14 cellular contexts compared by ENCODE assay signal in the genomic region with DNA sequence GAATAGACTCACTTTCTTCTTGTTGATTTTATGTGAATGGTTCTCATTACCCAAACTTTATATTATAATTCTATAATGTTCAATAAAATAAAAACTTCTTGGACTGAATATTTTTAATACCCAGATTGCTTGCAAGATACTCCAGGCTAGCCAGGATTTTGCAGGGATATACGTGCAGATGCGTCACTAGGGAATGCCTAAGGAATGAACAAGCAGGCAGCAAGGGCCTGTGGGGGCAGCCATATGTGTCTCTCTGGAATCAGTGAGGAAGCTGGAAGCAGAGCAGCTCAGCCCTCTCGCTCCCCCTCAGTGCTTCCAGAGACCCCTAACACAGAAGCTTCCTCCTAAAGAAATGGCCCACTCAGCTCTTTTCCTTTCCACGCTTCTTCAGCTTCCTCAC.
DNase-seq lines count a peak whose midpoint lies in the region; ATAC-seq and TF ChIP-seq lines count a peak whose summit lies in the region.
"Had no signal": no experiment of that assay in that cellular context is flagged by ENCODE, and none has a peak within 500 bp of the region (broad histone marks: within the 10 kb centered on the region; RNA-seq: fewer than 3 reads in every experiment).

No MANE protein-coding gene starts in this region.

- H3K27ac ChIP-seq in IMR-90 (ENCODE audit: insufficient read depth, low read length) (no peak overlapping the region), smooth muscle cell (ENCODE audit: low read depth) (no peak overlapping the region), transverse colon (no peak overlapping the region)
- H3K27ac ChIP-seq: C4-2B had no signal

- dilution Hi-C loops in IMR-90 (cut with HindIII; ENCODE audit: low sequenced_read_pairs, unreplicated experiment) = no loop called here

- H3K4me3 ChIP-seq in IMR-90 (ENCODE audit: insufficient read depth, low read depth, low read length) = no peak overlapping the region
- no peak overlapping the region for H3K4me3 ChIP-seq in fibroblast of mammary gland (ENCODE audit: control insufficient read depth, low read depth, low read length)
- no peak overlapping the region for H3K4me3 ChIP-seq in smooth muscle cell
- no peak overlapping the region for H3K4me3 ChIP-seq in transverse colon
- H3K4me3 ChIP-seq: GM12878 had no signal

- H3K14ac ChIP-seq in IMR-90 (replicated peaks; ENCODE audit: low read depth, low read length) = 0 out of 2 replicates have a peak overlapping the region, but pooled peaks have one; percentile 65

- BruUV-seq in IMR-90 (replicated peaks; lab: Mats Ljungman, UMichigan) = no TSS peak

- ATAC-seq in IMR-90 (ENCODE audit: low read depth) = no peak
- ATAC-seq: GM12878 had no signal

- CTCF ChIA-PET in IMR-90 (lab: Yijun Ruan, JAX) = no interaction called here

- H4K8ac ChIP-seq in IMR-90 (ENCODE audit: low read depth in 2 of 2, low read length in 2 of 2) = no peak overlapping the region

- no peak overlapping the region for H3K18ac ChIP-seq in IMR-90 (ENCODE audit: low read depth, low read length)

- H3K4me2 ChIP-seq in IMR-90 (ENCODE audit: low read depth, low read length) (no peak overlapping the region), smooth muscle cell (no peak overlapping the region)

- H3K9ac ChIP-seq in IMR-90 (ENCODE audit: low read depth, low read length) (no peak overlapping the region), smooth muscle cell (ENCODE audit: low read depth) (no peak overlapping the region)

- TF ChIP-seq POLR2A in IMR-90 (IDR thresholded peaks at IDR 0.05; ENCODE audit: low read depth, low read length) = no peak
- TF ChIP-seq POLR2A in transverse colon (IDR thresholded peaks at IDR 0.05) = no peak

- TF ChIP-seq EP300 in transverse colon (IDR thresholded peaks at IDR 0.05; ENCODE audit: low read depth) = no peak

- H3K79me2 ChIP-seq in smooth muscle cell (ENCODE audit: low read depth) = no peaks in the 10 kb centered on the region

- H2AFZ ChIP-seq in IMR-90 (replicated peaks; ENCODE audit: low read length, poor library complexity) (no peak overlapping the region), smooth muscle cell (ENCODE audit: low read depth) (peak overlapping the region; percentile 37)

- no peaks in the 10 kb centered on the region for H3K27me3 ChIP-seq in IMR-90 (ENCODE audit: control insufficient read depth, insufficient read depth, low read length)
- no peaks in the 10 kb centered on the region for H3K27me3 ChIP-seq in smooth muscle cell (ENCODE audit: low read depth)
- H3K27me3 ChIP-seq in transverse colon = no peaks in the 10 kb centered on the region
- H3K27me3 ChIP-seq: BE2C had no signal

- POLR2A ChIA-PET in IMR-90 (lab: Charles Lee; ENCODE audit: unreplicated experiment) = no interaction called here

- no peak for TF ChIP-seq RAD21 in IMR-90 (IDR thresholded peaks at IDR 0.05; ENCODE audit: low read length)

- H4K5ac ChIP-seq in IMR-90 (ENCODE audit: low read depth, low read length) = no peak overlapping the region

- DNase-seq in EH (ENCODE audit: low read depth) (peak; percentile 82), IMR-90 (peak; percentile 73), fibroblast of mammary gland (ENCODE audit: low read depth) (peak; percentile 44), smooth muscle cell (lab: John Stamatoyannopoulos, UW; ENCODE audit: unreplicated experiment) (no peak), transverse colon (no peak), DMS79 (lab: John Stamatoyannopoulos, UW) (no peak), NCI-H1092 (lab: John Stamatoyannopoulos, UW) (no peak)
- DNase-seq: BE2C; CD4-positive, alpha-beta memory T cell; DMS153; DND-41; H7 had no signal

- no peak overlapping the region for H2AK9ac ChIP-seq in IMR-90 (replicated peaks; ENCODE audit: low read depth, low read length, poor library complexity)

- TF ChIP-seq CTCF in IMR-90 (conservative IDR thresholded peaks at IDR 0.05; ENCODE audit: low read depth, low read length) (no peak), fibroblast of mammary gland (conservative IDR thresholded peaks at IDR 0.05; ENCODE audit: control insufficient read depth, insufficient read depth, low read depth, low read length) (no peak), smooth muscle cell (IDR thresholded peaks at IDR 0.05; ENCODE audit: borderline replicate concordance, insufficient read depth, poor library complexity, severe bottlenecking) (no peak), transverse colon (IDR thresholded peaks at IDR 0.05) (no peak)

- 0 out of 2 replicates have a peak, but pooled peaks cover 2% of the 10 kb centered on the region for H3K9me1 ChIP-seq in IMR-90 (ENCODE audit: insufficient read depth, low read length)

- 0 out of 2 replicates have a peak overlapping the region, but pooled peaks have one; percentile 34 for H3K23ac ChIP-seq in IMR-90 (ENCODE audit: low read depth, low read length)

- H3K36me3 ChIP-seq in IMR-90 (ENCODE audit: control insufficient read depth, insufficient read depth, low read length) (no peaks in the 10 kb centered on the region), smooth muscle cell (ENCODE audit: low read depth) (no peaks in the 10 kb centered on the region), transverse colon (no peaks in the 10 kb centered on the region)
- H3K36me3 ChIP-seq: BE2C had no signal

- in situ Hi-C loops in IMR-90 (cut with MboI; ENCODE audit: low sequenced_read_pairs) = no loop called here
- in situ Hi-C loops in transverse colon (cut with MboI; ENCODE audit: low pct_ligation_motif_present in 1 of 4, low pct_unique_long_range_greater_than_20kb in 1 of 4, low sequenced_read_pairs in 3 of 4) = no loop called here

- peaks cover 7% of the 10 kb centered on the region; the same call in 1 of the 2 replicates for H3K4me1 ChIP-seq in IMR-90 (ENCODE audit: control insufficient read depth, insufficient read depth, low read length)
- H3K4me1 ChIP-seq in smooth muscle cell (ENCODE audit: low read depth) = no peaks in the 10 kb centered on the region
- no peaks in the 10 kb centered on the region for H3K4me1 ChIP-seq in transverse colon
- H3K4me1 ChIP-seq: BE2C had no signal

- H3F3A ChIP-seq in smooth muscle cell (ENCODE audit: low read depth) = no peaks in the 10 kb centered on the region

- H3K4ac ChIP-seq in IMR-90 (ENCODE audit: low read depth, low read length) = peak overlapping the region; percentile 56; the same call in 1 of the 2 replicates

- no peak overlapping the region for H3K56ac ChIP-seq in IMR-90 (ENCODE audit: extremely low read depth, insufficient read depth, low read length)

- no peak overlapping the region for H4K91ac ChIP-seq in IMR-90 (ENCODE audit: insufficient read depth, low read depth, low read length)

- H3K9me3 ChIP-seq in IMR-90 (ENCODE audit: control insufficient read depth, insufficient read depth, low read length) (peaks cover 2% of the 10 kb centered on the region; the same call in 1 of the 2 replicates), smooth muscle cell (replicated peaks; ENCODE audit: low read depth) (no peaks in the 10 kb centered on the region), transverse colon (no peaks in the 10 kb centered on the region)
- H3K9me3 ChIP-seq: BE2C had no signal

- H4K20me1 ChIP-seq in IMR-90 (ENCODE audit: insufficient read depth, low read length) (no peaks in the 10 kb centered on the region), smooth muscle cell (ENCODE audit: low read depth) (no peaks in the 10 kb centered on the region)

- no CpG with 5 or more reads among the region's 4 CpGs for WGBS in IMR-90 (ENCODE audit: extremely low coverage in 2 of 2, insufficient read length in 1 of 2), 2 experiments
- WGBS in smooth muscle cell (ENCODE audit: low lambda C conversion rate) = 68% methylated on average over 4 of the region's 4 CpGs
- 84 to 89% methylated on average over 4 of the region's 4 CpGs for WGBS in transverse colon (ENCODE audit: low coverage in 1 of 2), 2 donors

- H2BK15ac ChIP-seq in IMR-90 (ENCODE audit: low read depth, low read length) = no peak overlapping the region

- H2BK5ac ChIP-seq in IMR-90 (ENCODE audit: low read depth, low read length, poor library complexity, severe bottlenecking) = peak overlapping the region; percentile 60

- no peaks in the 10 kb centered on the region for H3K79me1 ChIP-seq in IMR-90 (ENCODE audit: low read depth in 1 of 2, low read length in 2 of 2)

- peak overlapping the region; percentile 73; the same call in 1 of the 2 replicates for H2BK20ac ChIP-seq in IMR-90 (ENCODE audit: low read depth, low read length)

- H2BK120ac ChIP-seq in IMR-90 (ENCODE audit: low read depth, low read length) = peak overlapping the region; percentile 76; the same call in 1 of the 2 replicates

- intact Hi-C loops in IMR-90 (cut with micrococcal nuclease) (no loop called here), transverse colon (cut with DNase I; ENCODE audit: low total_unique reads) (no loop called here)

- H2AK5ac ChIP-seq in IMR-90 (ENCODE audit: low read depth, low read length) = no peak overlapping the region

TF ChIP-seq in IMR-90, 13 proteins besides CTCF, POLR2A, EP300 and RAD21:
- no peak for TF ChIP-seq USF2 (IDR thresholded peaks at IDR 0.05; ENCODE audit: low read depth, low read length)
- TF ChIP-seq RCOR1 (IDR thresholded peaks at IDR 0.05; ENCODE audit: insufficient replicate concordance, low read length) = no peak
- TF ChIP-seq SMC3 (IDR thresholded peaks at IDR 0.05; ENCODE audit: low read depth, low read length) = no peak
- no peak for TF ChIP-seq MXI1 (IDR thresholded peaks at IDR 0.05; ENCODE audit: borderline replicate concordance, low read depth, low read length)
- no peak for TF ChIP-seq NFE2L2 (IDR thresholded peaks at IDR 0.05; ENCODE audit: low read depth, low read length)
- no peak for TF ChIP-seq RFX5 (IDR thresholded peaks at IDR 0.05; ENCODE audit: low read depth, low read length)
- no peak for TF ChIP-seq BHLHE40 (IDR thresholded peaks at IDR 0.05; ENCODE audit: low read depth, low read length)
- TF ChIP-seq MAFK (IDR thresholded peaks at IDR 0.05; ENCODE audit: low read depth, low read length) = peak; percentile 45

Comparison
In these comparisons a context has a peak if more than half of its experiments do, and no peak if none do; other contexts are left out.
1. DNase-seq: peak in EH (single experiment), IMR-90 (single experiment) and fibroblast of mammary gland (single experiment); none in smooth muscle cell (single experiment), transverse colon (single experiment), DMS79 (single experiment) and NCI-H1092 (single experiment).